18 cellular contexts compared by ENCODE assay signal in genomic region chr2:164675027-164675426, GRCh38. TPM values are rescaled to one million over a fixed set of nuclear protein-coding genes. Genes with fewer than 3 reads are reported as not detected.
DNase-seq lines count a peak whose midpoint lies in the region; ATAC-seq, FAIRE-seq and TF ChIP-seq lines count a peak whose summit lies in the region.
"Had no signal": no experiment of that assay in that cellular context is flagged by ENCODE, and none has a peak within 500 bp of the region (broad histone marks: within the 10 kb centered on the region; RNA-seq: fewer than 3 reads in every experiment).

No MANE protein-coding gene starts in this region.

- H3K27me3 ChIP-seq in H1 (replicated peaks in 1 of 4; ENCODE audit: control insufficient read depth in 3 of 4, extremely low read depth in 1 of 4, insufficient read depth in 3 of 4, low read length in 3 of 4) = no peaks in the 10 kb centered on the region
- no peaks in the 10 kb centered on the region for H3K27me3 ChIP-seq in right lobe of liver
- H3K27me3 ChIP-seq in naive thymus-derived CD4-positive, alpha-beta T cell (ENCODE audit: control insufficient read depth in 2 of 2, insufficient read depth in 2 of 2, low read length in 2 of 2) = no peaks in the 10 kb centered on the region

- WGBS in H1 (ENCODE audit: extremely low coverage in 1 of 2, insufficient coverage in 1 of 2, insufficient read length in 1 of 2, insufficient replicate concordance in 2 of 2, low coverage in 1 of 2, low lambda C conversion rate in 2 of 2, missing lambda C conversion rate in 1 of 2), 2 experiments = 85% methylated on average over 2 of the region's 2 CpGs; no CpG with 5 or more reads in 1 of the 2 experiments
- WGBS in right lobe of liver (ENCODE audit: insufficient coverage, low coverage, low lambda C conversion rate, missing lambda C conversion rate) = 21% methylated on average over 2 of the region's 2 CpGs

- no peak overlapping the region for H2BK5ac ChIP-seq in H1 (ENCODE audit: low read depth, low read length)

- no peaks in the 10 kb centered on the region for H3K36me3 ChIP-seq in H1 (ENCODE audit: control insufficient read depth in 2 of 4, insufficient read depth in 4 of 4, low read length in 3 of 4)
- no peaks in the 10 kb centered on the region for H3K36me3 ChIP-seq in right lobe of liver
- H3K36me3 ChIP-seq in naive thymus-derived CD4-positive, alpha-beta T cell (ENCODE audit: control insufficient read depth in 2 of 3, insufficient read depth in 3 of 3, low read length in 3 of 3) = no peaks in the 10 kb centered on the region

- no peaks in the 10 kb centered on the region for H3K9me3 ChIP-seq in H1 (ENCODE audit: insufficient read depth in 2 of 2, low read depth in 1 of 2, low read length in 1 of 2)
- H3K9me3 ChIP-seq in right lobe of liver = no peaks in the 10 kb centered on the region
- no peaks in the 10 kb centered on the region for H3K9me3 ChIP-seq in naive thymus-derived CD4-positive, alpha-beta T cell (ENCODE audit: control insufficient read depth in 2 of 3, low read length in 3 of 3)

- no peak for TF ChIP-seq EP300 in H1 (IDR thresholded peaks at IDR 0.05; ENCODE audit: borderline replicate concordance in 1 of 2, low read depth in 2 of 2, low read length in 2 of 2)

- no peak overlapping the region for H4K8ac ChIP-seq in H1 (ENCODE audit: extremely low read depth, insufficient read depth, low read length)

- H2BK120ac ChIP-seq in H1 (replicated peaks; ENCODE audit: low read depth, low read length) = no peak overlapping the region

- no peak overlapping the region for H3K27ac Mint-ChIP-seq in naive thymus-derived CD4-positive, alpha-beta T cell
- H3K27ac Mint-ChIP-seq in activated naive CD8-positive, alpha-beta T cell treated with anti-CD3 and anti-CD28 coated beads, Interleukin-2, amount 50 U/mL, for 24 hours = no peak overlapping the region

- H2AFZ ChIP-seq in H1 (ENCODE audit: low read length) = no peak overlapping the region

- H3K14ac ChIP-seq in H1 (ENCODE audit: insufficient read length) = no peak overlapping the region

- H4K5ac ChIP-seq in H1 (ENCODE audit: insufficient read length, low read depth, low read length) = no peak overlapping the region

- no peak overlapping the region for H4K91ac ChIP-seq in H1 (replicated peaks; ENCODE audit: insufficient read length, low read length)

- no peak overlapping the region for H3K4me3 ChIP-seq in H1 (ENCODE audit: extremely low read depth in 1 of 4, insufficient read depth in 2 of 4, low read depth in 3 of 4, low read length in 4 of 4)
- no peak overlapping the region for H3K4me3 ChIP-seq in right lobe of liver
- H3K4me3 ChIP-seq in naive thymus-derived CD4-positive, alpha-beta T cell (ENCODE audit: low read length) = no peak overlapping the region

- DNase-seq in D721Med (ENCODE audit: insufficient read length, low spot score) = no peak
- peak; percentile 17 for DNase-seq in NCI-H1694 treated with DMSO at 0.1 percent for 48 hours (lab: John Stamatoyannopoulos, UW)
- no peak for DNase-seq in H1 (ENCODE audit: low read depth in 1 of 2, low spot score in 2 of 2)
- DNase-seq in right lobe of liver = no peak
- DNase-seq in naive thymus-derived CD4-positive, alpha-beta T cell = no peak
- no peak for DNase-seq in activated naive CD8-positive, alpha-beta T cell treated with anti-CD3 and anti-CD28 coated beads, Interleukin-2, amount 50 U/mL, for 24 hours
- no peak for DNase-seq in mesenteric fat pad (ENCODE audit: low spot score)
- DNase-seq: ACHN, AML-193, Karpas-422, NCI-H1417 treated with DMSO at 0.1 percent for 48 hours, NCI-H2029, PC-3, RPMI8226, SHP77 treated with DMSO at 0.1 percent for 48 hours, SK-N-SH had no signal

- no peak overlapping the region for H2AK5ac ChIP-seq in H1 (ENCODE audit: low read depth, low read length)

- FAIRE-seq in D721Med (lab: Jason Lieb, UNC) (peak; percentile 61), H1 (lab: Jason Lieb, UNC) (no peak)
- FAIRE-seq: GM12891, H54 had no signal

- CTCF ChIA-PET in H1 (lab: Charles Lee; ENCODE audit: partially characterized antibody) = interaction anchor here (1.7 kb wide), 1 partner anchor 10 kb away, joined by 5 read pairs; no protein-coding TSS in a partner anchor
- CTCF ChIA-PET in naive thymus-derived CD4-positive, alpha-beta T cell (lab: Charles Lee) = no interaction called here

- H3K4ac ChIP-seq in H1 (replicated peaks; ENCODE audit: insufficient read length, low read depth, low read length) = no peak overlapping the region

- H3K4me1 ChIP-seq in H1 (replicated peaks in 1 of 4; ENCODE audit: control insufficient read depth in 3 of 4, insufficient read depth in 4 of 4, low read length in 3 of 4) = no peaks in the 10 kb centered on the region; a peak in 1 of 7 replicates
- H3K4me1 ChIP-seq in right lobe of liver = no peaks in the 10 kb centered on the region
- no peaks in the 10 kb centered on the region for H3K4me1 ChIP-seq in naive thymus-derived CD4-positive, alpha-beta T cell (ENCODE audit: control insufficient read depth in 2 of 2, insufficient read depth in 2 of 2, low read length in 2 of 2)

- no peaks in the 10 kb centered on the region for H3K4me1 Mint-ChIP-seq in naive thymus-derived CD4-positive, alpha-beta T cell
- H3K4me1 Mint-ChIP-seq in activated naive CD8-positive, alpha-beta T cell treated with anti-CD3 and anti-CD28 coated beads, Interleukin-2, amount 50 U/mL, for 24 hours = no peaks in the 10 kb centered on the region

- TF ChIP-seq RAD21 in H1 (IDR thresholded peaks at IDR 0.05 in 1 of 2, conservative IDR thresholded peaks at IDR 0.05 in 1 of 2; ENCODE audit: low read depth in 2 of 2, low read length in 2 of 2) = no peak

- H3K4me3 Mint-ChIP-seq in naive thymus-derived CD4-positive, alpha-beta T cell = no peak overlapping the region
- H3K4me3 Mint-ChIP-seq in activated naive CD8-positive, alpha-beta T cell treated with anti-CD3 and anti-CD28 coated beads, Interleukin-2, amount 50 U/mL, for 24 hours = no peak overlapping the region

- H3K79me2 ChIP-seq in H1 (ENCODE audit: control insufficient read depth in 1 of 2, insufficient read depth in 2 of 2, low read length in 2 of 2) = no peaks in the 10 kb centered on the region

- POLR2A ChIA-PET in H1 (lab: Charles Lee; ENCODE audit: partially characterized antibody) = interaction anchor here (0.7 kb wide), 2 partner anchors 9 to 54 kb away, joined by 3 read pairs; no protein-coding TSS in a partner anchor
- POLR2A ChIA-PET in naive thymus-derived CD4-positive, alpha-beta T cell (lab: Charles Lee) = no interaction called here

- H3K4me2 ChIP-seq in H1 (ENCODE audit: insufficient read depth in 1 of 2, low read depth in 2 of 2, low read length in 2 of 2) = no peak overlapping the region
- H3K4me2 ChIP-seq: SK-N-SH had no signal

- no peaks in the 10 kb centered on the region for H4K20me1 ChIP-seq in H1 (replicated peaks in 1 of 2; ENCODE audit: control insufficient read depth in 1 of 2, insufficient read depth in 2 of 2, low read length in 2 of 2)

- H3K9ac ChIP-seq in H1 (replicated peaks in 1 of 4; ENCODE audit: extremely low read depth in 1 of 4, low read depth in 3 of 4, low read length in 3 of 4) = no peak overlapping the region
- H3K9ac ChIP-seq: SK-N-SH had no signal

- peaks cover 0 to 13% (median 0%) of the 10 kb centered on the region in 11 donors for H3K9me3 Mint-ChIP-seq in naive thymus-derived CD4-positive, alpha-beta T cell
- H3K9me3 Mint-ChIP-seq in activated naive CD8-positive, alpha-beta T cell treated with anti-CD3 and anti-CD28 coated beads, Interleukin-2, amount 50 U/mL, for 24 hours = no peaks in the 10 kb centered on the region

- no peak overlapping the region for H3K23ac ChIP-seq in H1 (ENCODE audit: insufficient read length)

- H2BK12ac ChIP-seq in H1 (ENCODE audit: low read depth, low read length) = no peak overlapping the region

- H3K56ac ChIP-seq in H1 (replicated peaks; ENCODE audit: insufficient read length, low read depth, low read length) = no peak overlapping the region

- no peaks in the 10 kb centered on the region for H3K36me3 Mint-ChIP-seq in naive thymus-derived CD4-positive, alpha-beta T cell
- H3K36me3 Mint-ChIP-seq in activated naive CD8-positive, alpha-beta T cell treated with anti-CD3 and anti-CD28 coated beads, Interleukin-2, amount 50 U/mL, for 24 hours (ENCODE audit: low read depth) = no peaks in the 10 kb centered on the region

- no peaks in the 10 kb centered on the region for H3K23me2 ChIP-seq in H1 (ENCODE audit: low read depth, low read length)

- H3K27ac ChIP-seq in H1 (ENCODE audit: low read depth, low read length) = no peak overlapping the region
- no peak overlapping the region for H3K27ac ChIP-seq in right lobe of liver
- H3K27ac ChIP-seq in naive thymus-derived CD4-positive, alpha-beta T cell (ENCODE audit: low read depth, low read length) = no peak overlapping the region

- no peak overlapping the region for H3K18ac ChIP-seq in H1 (ENCODE audit: extremely low read depth, low read length)

- H3K79me1 ChIP-seq in H1 (ENCODE audit: low read depth, low read length) = no peaks in the 10 kb centered on the region

- TF ChIP-seq POLR2A in H1 (IDR thresholded peaks at IDR 0.05; ENCODE audit: control extremely low read depth in 1 of 2, low read depth in 2 of 2, low read length in 2 of 2) (no peak), right lobe of liver (IDR thresholded peaks at IDR 0.05) (no peak)

- no peaks in the 10 kb centered on the region for H3K27me3 Mint-ChIP-seq in naive thymus-derived CD4-positive, alpha-beta T cell
- no peaks in the 10 kb centered on the region for H3K27me3 Mint-ChIP-seq in activated naive CD8-positive, alpha-beta T cell treated with anti-CD3 and anti-CD28 coated beads, Interleukin-2, amount 50 U/mL, for 24 hours

- TF ChIP-seq CTCF in D721Med (IDR thresholded peaks at IDR 0.05; ENCODE audit: insufficient read depth, missing control alignments) (no peak), H1 (IDR thresholded peaks at IDR 0.05; ENCODE audit: control extremely low read depth in 1 of 3, insufficient read depth in 1 of 3, low read depth in 1 of 3, low read length in 3 of 3) (no peak), right lobe of liver (IDR thresholded peaks at IDR 0.05) (no peak)

- ATAC-seq in right lobe of liver = peak in 3 of 4 donors; percentile 65 to 96 (median 66)
- no peak for ATAC-seq in naive thymus-derived CD4-positive, alpha-beta T cell
- no peak for ATAC-seq in activated naive CD8-positive, alpha-beta T cell treated with anti-CD3 and anti-CD28 coated beads, Interleukin-2, amount 50 U/mL, for 24 hours
- ATAC-seq: PC-3 had no signal

- no peak overlapping the region for H2BK20ac ChIP-seq in H1 (ENCODE audit: low read length)

- intact Hi-C loops in right lobe of liver (cut with DNase I) = no loop called here
- intact Hi-C loops in naive thymus-derived CD4-positive, alpha-beta T cell (cut with micrococcal nuclease) = no loop called here

- no peak overlapping the region for H2BK15ac ChIP-seq in H1 (ENCODE audit: low read length)

RNA-seq across cellular contexts. Expression of gene GRB14, which starts 53.7 kb away (rescaled TPM):
- 11.6 and 13.5 TPM in 2 replicates for total RNA-seq in H1 (2021; fragmentation: NEBNext Ultra II Directional; extraction: Animal tissue kit (Norgen Biotek cat#: 25700))
- polyA plus RNA-seq in H1 (2011; rRNA removed) = 2.4 and 2.5 TPM in 2 replicates
- 3.4 TPM for polyA plus RNA-seq in H1 (2011; cell fraction: cytosol; rRNA removed)
- polyA plus RNA-seq in H1 (2011; cell fraction: nucleus; rRNA removed) = 4.2 TPM
- 3.2 to 13.9 TPM (median 4.2 TPM) in 4 replicates for polyA plus RNA-seq in H1 (2012, experiment 1 of 2)
- 0.83 TPM for polyA plus RNA-seq in H1 (2012, experiment 2 of 2)
- 32.4 TPM for polyA plus RNA-seq in H1 (2013, experiment 1 of 2)
- 31.5 TPM for polyA plus RNA-seq in H1 (2013, experiment 2 of 2)
- 2.1 and 4.6 TPM in 2 replicates for polyA minus RNA-seq in H1 (2011; rRNA and poly(A)+ RNA removed)
- polyA minus RNA-seq in H1 (2011; cell fraction: cytosol; rRNA and poly(A)+ RNA removed) = 6.5 TPM
- 11.7 TPM for polyA minus RNA-seq in H1 (2011; cell fraction: nucleus; rRNA and poly(A)+ RNA removed)
- 10 to 100 TPM; 23.8 to 50.5 (median 36.2) TPM for total RNA-seq in right lobe of liver
- total RNA-seq in naive thymus-derived CD4-positive, alpha-beta T cell = not detected
- polyA plus RNA-seq in naive thymus-derived CD4-positive, alpha-beta T cell = not detected
- 21.7 TPM for total RNA-seq in mesenteric fat pad

Comparison
In these comparisons a context has a peak if more than half of its experiments do, and no peak if none do; other contexts are left out.
1. ATAC-seq: peak in right lobe of liver (3 of 4); none in naive thymus-derived CD4-positive, alpha-beta T cell (single experiment) and activated naive CD8-positive, alpha-beta T cell treated with anti-CD3 and anti-CD28 coated beads, Interleukin-2, amount 50 U/mL, for 24 hours (single experiment).
2. RNA of gene GRB14, which starts 53.7 kb away (total RNA-seq): 23.8 to 50.5 TPM in right lobe of liver, 21.7 TPM in mesenteric fat pad (single experiment) and 11.6 to 13.5 TPM in H1; not detected in naive thymus-derived CD4-positive, alpha-beta T cell; every median in the first group is over 10 times any median in the second.